ENCODE assay signal across 7 cellular contexts in the genomic region with DNA sequence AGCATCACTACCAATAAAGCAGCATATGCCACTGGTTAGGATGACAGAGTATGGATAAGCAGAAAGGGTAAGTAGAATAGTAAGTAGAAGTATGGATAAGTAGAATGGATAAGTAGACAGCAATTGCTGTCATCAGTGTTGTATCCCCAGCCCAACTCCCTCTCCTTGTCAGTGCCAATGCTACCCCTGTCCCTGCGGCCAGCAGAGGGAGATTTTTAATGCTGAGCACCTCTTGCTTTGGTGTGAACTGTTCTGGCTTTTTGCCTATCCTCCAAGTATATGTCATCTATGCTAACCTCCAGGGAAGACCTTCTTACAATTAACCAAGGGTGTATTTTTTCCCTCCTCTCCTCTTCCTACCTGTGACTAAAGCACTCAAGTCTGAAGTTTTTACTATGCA.
DNase-seq lines count a peak whose midpoint lies in the region; ATAC-seq and TF ChIP-seq lines count a peak whose summit lies in the region.

No MANE protein-coding gene starts in this region.

- H3K36me3 Mint-ChIP-seq in neural crest cell (ENCODE audit: low read depth) = no peaks in the 10 kb centered on the region
- no peaks in the 10 kb centered on the region for H3K36me3 Mint-ChIP-seq in activated T-helper 2 cell treated with anti-CD3 and anti-CD28 coated beads, Interferon-gamma antibody, Interleukin-2, Interleukin-4, amounts not matched to agents 10 μg/mL and 5 μg/mL and 100 μg/mL, durations not matched to agents 14 hours and 24 hours and 36 hours (ENCODE audit: low read depth)

- H3K36me3 ChIP-seq in MM.1S (replicated peaks; ENCODE audit: insufficient read depth, low read length) (no peaks in the 10 kb centered on the region), body of pancreas (replicated peaks in 1 of 2; ENCODE audit: insufficient read depth in 1 of 2, low read depth in 2 of 2) (no peaks in the 10 kb centered on the region)

- H3K27ac Mint-ChIP-seq in neural crest cell (ENCODE audit: unreplicated experiment) = no peak overlapping the region
- no peak overlapping the region for H3K27ac Mint-ChIP-seq in activated T-helper 2 cell treated with anti-CD3 and anti-CD28 coated beads, Interferon-gamma antibody, Interleukin-2, Interleukin-4, amounts not matched to agents 10 μg/mL and 5 μg/mL and 100 μg/mL, durations not matched to agents 14 hours and 24 hours and 36 hours

- peak; percentile 33; the same call in 1 of the 2 replicates for TF ChIP-seq CTCF in GM12875 (IDR thresholded peaks at IDR 0.05; ENCODE audit: borderline replicate concordance, insufficient read depth, low read depth, low read length)
- TF ChIP-seq CTCF in MM.1S (IDR thresholded peaks at IDR 0.05; ENCODE audit: low read length) = peak; percentile 41
- peak; percentile 24 to 69 (median 50) for TF ChIP-seq CTCF in body of pancreas (IDR thresholded peaks at IDR 0.05)
- TF ChIP-seq CTCF in neural crest cell (conservative IDR thresholded peaks at IDR 0.05) = peak; percentile 65

- ATAC-seq in body of pancreas (peak; percentile 63), HG03439 (IDR thresholded peaks at IDR 0.05; ENCODE audit: unreplicated experiment) (no peak)

- no peaks in the 10 kb centered on the region for H3F3A ChIP-seq in MM.1S (ENCODE audit: insufficient read depth, low read length)

- no peak overlapping the region for H2AFZ ChIP-seq in MM.1S (ENCODE audit: low read length)

- H3K9me3 Mint-ChIP-seq in neural crest cell = no peaks in the 10 kb centered on the region
- H3K9me3 Mint-ChIP-seq in activated T-helper 2 cell treated with anti-CD3 and anti-CD28 coated beads, Interferon-gamma antibody, Interleukin-2, Interleukin-4, amounts not matched to agents 10 μg/mL and 5 μg/mL and 100 μg/mL, durations not matched to agents 14 hours and 24 hours and 36 hours = peaks cover 5% of the 10 kb centered on the region

- H3K4me2 ChIP-seq in MM.1S (ENCODE audit: low read depth, low read length) = no peak overlapping the region

- no peaks in the 10 kb centered on the region for H3K79me2 ChIP-seq in MM.1S (ENCODE audit: low read length)

- H3K9ac ChIP-seq in MM.1S (ENCODE audit: low read length) = no peak overlapping the region

- H3K4me3 Mint-ChIP-seq in neural crest cell = no peak overlapping the region
- H3K4me3 Mint-ChIP-seq in activated T-helper 2 cell treated with anti-CD3 and anti-CD28 coated beads, Interferon-gamma antibody, Interleukin-2, Interleukin-4, amounts not matched to agents 10 μg/mL and 5 μg/mL and 100 μg/mL, durations not matched to agents 14 hours and 24 hours and 36 hours (ENCODE audit: low read depth) = no peak overlapping the region

- no peaks in the 10 kb centered on the region for H3K9me3 ChIP-seq in MM.1S (replicated peaks; ENCODE audit: insufficient read depth, low read length)
- H3K9me3 ChIP-seq in body of pancreas = no peaks in the 10 kb centered on the region

- H3K9me2 ChIP-seq in MM.1S (replicated peaks; ENCODE audit: insufficient read depth, low read length) = no peaks in the 10 kb centered on the region

- H3K27me3 ChIP-seq in MM.1S (replicated peaks; ENCODE audit: insufficient read depth, low read length) (no peaks in the 10 kb centered on the region), body of pancreas (no peaks in the 10 kb centered on the region)

- H3K4me1 ChIP-seq in MM.1S (ENCODE audit: low read length) (no peaks in the 10 kb centered on the region), body of pancreas (peaks cover 7% of the 10 kb centered on the region)

- DNase-seq in MM.1S = peak; percentile 13
- DNase-seq in body of pancreas = peak; percentile 40 to 69 (median 60)
- peak; percentile 32 for DNase-seq in neural crest cell (ENCODE audit: low read depth, low spot score)
- DNase-seq in activated T-helper 2 cell treated with anti-CD3 and anti-CD28 coated beads, Interferon-gamma antibody, Interleukin-2, Interleukin-4, amounts not matched to agents 10 μg/mL and 5 μg/mL and 100 μg/mL, durations not matched to agents 14 hours and 24 hours and 36 hours (ENCODE audit: low spot score) = no peak
- no peak for DNase-seq in hypothalamus (lab: John Stamatoyannopoulos, UW)

- H3K27me3 Mint-ChIP-seq in neural crest cell (ENCODE audit: low read depth) = no peaks in the 10 kb centered on the region
- no peaks in the 10 kb centered on the region for H3K27me3 Mint-ChIP-seq in activated T-helper 2 cell treated with anti-CD3 and anti-CD28 coated beads, Interferon-gamma antibody, Interleukin-2, Interleukin-4, amounts not matched to agents 10 μg/mL and 5 μg/mL and 100 μg/mL, durations not matched to agents 14 hours and 24 hours and 36 hours (ENCODE audit: low read depth)

- H3K4me1 Mint-ChIP-seq in neural crest cell = peaks cover under 1% of the 10 kb centered on the region
- no peaks in the 10 kb centered on the region for H3K4me1 Mint-ChIP-seq in activated T-helper 2 cell treated with anti-CD3 and anti-CD28 coated beads, Interferon-gamma antibody, Interleukin-2, Interleukin-4, amounts not matched to agents 10 μg/mL and 5 μg/mL and 100 μg/mL, durations not matched to agents 14 hours and 24 hours and 36 hours (ENCODE audit: low read depth)

- intact Hi-C loops in body of pancreas (cut with DNase I) = no loop called here
- intact Hi-C loops in activated T-helper 2 cell treated with anti-CD3 and anti-CD28 coated beads, Interferon-gamma antibody, Interleukin-2, Interleukin-4, amounts not matched to agents 10 μg/mL and 5 μg/mL and 100 μg/mL, durations not matched to agents 14 hours and 24 hours and 36 hours (cut with micrococcal nuclease) = no loop called here

- no peak for TF ChIP-seq POLR2A in body of pancreas (IDR thresholded peaks at IDR 0.05)

- H3K4me3 ChIP-seq in GM12875 (ENCODE audit: low read depth, low read length) = no peak overlapping the region
- H3K4me3 ChIP-seq in MM.1S (ENCODE audit: low read length) = no peak overlapping the region
- H3K4me3 ChIP-seq in body of pancreas = no peak overlapping the region

- 31 to 33% methylated on average over 1 of the region's 1 CpG for WGBS in body of pancreas, 2 donors

- H3K27ac ChIP-seq in MM.1S (ENCODE audit: low read length) = no peak overlapping the region
- no peak overlapping the region for H3K27ac ChIP-seq in body of pancreas

- H4K20me1 ChIP-seq in MM.1S (ENCODE audit: insufficient read depth, low read length) = no peaks in the 10 kb centered on the region

Comparison
In these comparisons a context has a peak if more than half of its experiments do, and no peak if none do; other contexts are left out.
1. DNase-seq: peak in MM.1S (single experiment), body of pancreas (4 of 4) and neural crest cell (single experiment); none in activated T-helper 2 cell treated with anti-CD3 and anti-CD28 coated beads, Interferon-gamma antibody, Interleukin-2, Interleukin-4, amounts not matched to agents 10 μg/mL and 5 μg/mL and 100 μg/mL, durations not matched to agents 14 hours and 24 hours and 36 hours (single experiment) and hypothalamus (0 of 51).
2. Peak in every context shown above with its lines, with median percentiles within 50 percentile points of each other: CTCF ChIP-seq.